Comparison of ENCODE assay signal across 14 cellular contexts in genomic region chr5:89437450-89438435, GRCh38.
A peak's percentile ranks its signal among the peaks of the same experiment; 100 is the strongest.
DNase-seq lines count a peak whose midpoint lies in the region; ATAC-seq and TF ChIP-seq lines count a peak whose summit lies in the region.
"Had no signal": no experiment of that assay in that cellular context is flagged by ENCODE, and none has a peak within 500 bp of the region (broad histone marks: within the 10 kb centered on the region; RNA-seq: fewer than 3 reads in every experiment).

No MANE protein-coding gene starts in this region.

- POLR2A ChIA-PET in A673 (lab: Charles Lee; ENCODE audit: low non-redundant PET): no interaction called here

- BruUV-seq in A673 (replicated peaks; lab: Mats Ljungman, UMichigan): no TSS peak

- peak; percentile 37 for ATAC-seq in HG03354 (IDR thresholded peaks at IDR 0.05; ENCODE audit: poor library complexity, severe bottlenecking, unreplicated experiment)
- no peak for ATAC-seq in HG03139 (IDR thresholded peaks at IDR 0.05; ENCODE audit: unreplicated experiment)
- no peak for ATAC-seq in aorta (ENCODE audit: low FRiP score)
- ATAC-seq: left ventricle myocardium superior had no signal

- H3K4me1 ChIP-seq in A673 (ENCODE audit: insufficient read depth, low read length, poor library complexity, severe bottlenecking): no peaks in the 10 kb centered on the region
- peaks cover 36% of the 10 kb centered on the region for H3K4me1 ChIP-seq in SJCRH30
- H3K4me1 ChIP-seq in aorta (ENCODE audit: control insufficient read depth in 1 of 2, insufficient read depth in 2 of 2, low read length in 2 of 2): peaks cover 0 to 4% of the 10 kb centered on the region in 2 donors

- H3K9me3 ChIP-seq in A673 (ENCODE audit: low read depth, low read length, poor library complexity, severe bottlenecking): no peaks in the 10 kb centered on the region
- no peaks in the 10 kb centered on the region for H3K9me3 ChIP-seq in SJCRH30 (replicated peaks)
- H3K9me3 ChIP-seq in aorta (ENCODE audit: control insufficient read depth, low read length): no peaks in the 10 kb centered on the region

- no peak for TF ChIP-seq CTCF in A673 (conservative IDR thresholded peaks at IDR 0.05; ENCODE audit: low read depth, low read length)

- WGBS in aorta, 2 donors: 37% methylated on average over 4 of the region's 4 CpGs

- DNase-seq in A673 (ENCODE audit: low spot score) (peak; percentile 39), SJCRH30 (peak; percentile 69 to 89), kidney glomerular epithelial cell (lab: John Stamatoyannopoulos, UW) (peak; percentile 65), hippocampal formation (lab: John Stamatoyannopoulos, UW) (no peak), aorta (no peak), T-helper 2 cell (no peak)
- DNase-seq: activated CD8-positive, alpha-beta memory T cell treated with anti-CD3 and anti-CD28 coated beads, Interleukin-2, amount 50 U/mL, for 48 hours; effector CD4-positive, alpha-beta T cell; HFFc6; IMR-90; left ventricle myocardium superior; occipital lobe had no signal

- CTCF ChIA-PET in A673 (lab: Charles Lee): no interaction called here

- H3K36me3 ChIP-seq in A673 (ENCODE audit: insufficient read depth, low read length, poor library complexity, severe bottlenecking) (no peaks in the 10 kb centered on the region), SJCRH30 (no peaks in the 10 kb centered on the region), aorta (ENCODE audit: control insufficient read depth in 1 of 2, insufficient read depth in 2 of 2, low read length in 1 of 2) (no peaks in the 10 kb centered on the region)

- H3K4me3 ChIP-seq in A673 (ENCODE audit: low read depth, low read length, poor library complexity, severe bottlenecking) (no peak overlapping the region), SJCRH30 (no peak overlapping the region), aorta (ENCODE audit: low read length in 2 of 2) (no peak overlapping the region)

- no peak overlapping the region for H3K27ac ChIP-seq in A673 (ENCODE audit: low read depth, low read length, poor library complexity, severe bottlenecking)
- H3K27ac ChIP-seq in SJCRH30: peak overlapping the region; percentile 80
- H3K27ac ChIP-seq in aorta (ENCODE audit: low read depth in 1 of 2, low read length in 2 of 2): no peak overlapping the region

- H3K27me3 ChIP-seq in A673 (replicated peaks; ENCODE audit: insufficient read depth, low read depth, low read length, poor library complexity) (no peaks in the 10 kb centered on the region), SJCRH30 (no peaks in the 10 kb centered on the region), aorta (ENCODE audit: control insufficient read depth in 1 of 2, insufficient read depth in 2 of 2, low read length in 1 of 2) (no peaks in the 10 kb centered on the region)

- intact Hi-C loops in A673 (cut with micrococcal nuclease; ENCODE audit: unreplicated experiment) (no loop called here), aorta (cut with DNase I) (no loop called here)

Comparison
In these comparisons a context has a peak if more than half of its experiments do, and no peak if none do; other contexts are left out.
1. DNase-seq: peak in A673 (single experiment), SJCRH30 (2 of 2) and kidney glomerular epithelial cell (single experiment); none in hippocampal formation (0 of 2), aorta (0 of 2) and T-helper 2 cell (0 of 5).